ENCODE assay signal across 1 cellular context in genomic region chr10:99394256-99394655, GRCh38.
TF ChIP-seq lines count a peak whose summit lies in the region.

No MANE protein-coding gene starts in this region.

TF ChIP-seq in IMR-90, 13 proteins besides CTCF, POLR2A, EP300 and RAD21 (continued from another document):
- TF ChIP-seq ELK1 (IDR thresholded peaks at IDR 0.05; ENCODE audit: borderline replicate concordance, low read depth, low read length) (no peak), MXI1 (IDR thresholded peaks at IDR 0.05; ENCODE audit: borderline replicate concordance, low read depth, low read length) (no peak)
